Comparison of ENCODE assay signal across 13 cellular contexts in the genomic region with DNA sequence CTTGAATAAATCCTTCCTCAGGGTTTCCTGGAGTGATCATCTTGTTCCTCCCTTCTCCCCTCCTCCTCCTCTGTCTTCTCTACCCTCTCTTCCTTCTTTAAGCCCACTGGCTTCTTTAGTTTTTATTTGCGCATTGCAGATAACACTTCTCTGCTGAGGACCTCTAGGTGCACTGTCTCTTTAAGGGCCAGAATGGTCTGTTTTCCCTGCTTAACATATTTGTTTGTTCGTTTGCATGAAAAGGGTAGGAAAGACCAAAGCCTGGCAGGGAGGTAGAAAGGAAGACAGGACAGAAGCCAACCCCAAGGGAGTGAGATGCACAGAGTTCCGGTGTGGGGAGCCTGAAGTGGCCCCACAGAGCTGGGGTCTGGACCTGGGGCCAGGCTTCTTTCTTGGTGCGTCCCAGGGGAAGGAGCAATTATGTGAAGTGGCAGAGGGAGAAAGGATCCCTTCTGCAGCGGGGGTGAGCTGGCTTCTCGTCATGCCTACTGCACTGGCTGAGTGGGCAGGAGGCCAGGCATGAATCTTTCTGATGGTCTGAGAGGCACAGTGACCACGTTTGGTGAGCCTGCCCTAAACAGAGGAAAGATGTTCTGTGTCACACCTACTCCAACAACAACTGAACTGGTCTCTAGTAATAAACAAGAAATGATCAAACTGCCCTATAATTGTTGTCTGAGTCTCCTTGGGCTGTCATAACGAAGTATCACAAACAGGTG.
"Had no signal": no experiment of that assay in that cellular context is flagged by ENCODE, and none has a peak within 500 bp of the region (broad histone marks: within the 10 kb centered on the region; RNA-seq: fewer than 3 reads in every experiment).

No MANE protein-coding gene starts in this region.

- H3K4me1 ChIP-seq: heart right ventricle, psoas muscle had no signal

- H3K9me3 ChIP-seq: psoas muscle, suprapubic skin had no signal

- H3K27me3 ChIP-seq: heart right ventricle, suprapubic skin had no signal

- H3K27ac ChIP-seq: epithelial cell of prostate, heart right ventricle, psoas muscle, spleen, suprapubic skin had no signal

- H3K36me3 ChIP-seq: heart right ventricle, spleen, suprapubic skin had no signal

- DNase-seq: activated CD4-positive, alpha-beta T cell treated with anti-CD3 and anti-CD28 coated beads, Interleukin-2, amount 10 ng/mL, durations not matched to agents 7 days and 5 days; activated CD8-positive, alpha-beta memory T cell treated with anti-CD3 and anti-CD28 coated beads, Interleukin-2, amount 50 U/mL, for 48 hours; activated gamma-delta T cell treated with Interleukin-2 at 50 U/mL for 16 hours; activated naive CD8-positive, alpha-beta T cell treated with anti-CD3 and anti-CD28 coated beads for 36 hours; aorta; effector memory CD8-positive, alpha-beta T cell; heart right ventricle; left ventricle myocardium superior; nephron progenitor cell; psoas muscle; spleen had no signal

- H3K4me3 ChIP-seq: heart right ventricle, psoas muscle, spleen, suprapubic skin had no signal
